ENCODE assay signal across 8 cellular contexts in genomic region chr17:77449908-77450741, GRCh38.
DNase-seq lines count a peak whose midpoint lies in the region; ATAC-seq and TF ChIP-seq lines count a peak whose summit lies in the region.

No MANE protein-coding gene starts in this region.

- H3K36me3 Mint-ChIP-seq in activated T-cell treated with anti-CD3 and anti-CD28 coated beads, Interleukin-2, amount 50 U/mL, for 24 hours (ENCODE audit: low read depth) = peaks cover 66% of the 10 kb centered on the region

- peak overlapping the region; percentile 96; the same call in 1 of the 2 replicates for H3K9ac ChIP-seq in HUES64 (ENCODE audit: low read depth, low read length)
- H3K9ac ChIP-seq in neural cell (ENCODE audit: low read length) = peak overlapping the region; percentile 95

- H3K9me2 ChIP-seq in neural cell (ENCODE audit: insufficient read depth, low read length) = no peaks in the 10 kb centered on the region

- peak overlapping the region; percentile 54 for H3K4me3 ChIP-seq in AG10803 (ENCODE audit: low read length)
- H3K4me3 ChIP-seq in HUES64 (ENCODE audit: low read length) = peak overlapping the region; percentile 74
- H3K4me3 ChIP-seq in fibroblast of pulmonary artery (replicated peaks; ENCODE audit: low read depth, low read length) = peak overlapping the region; percentile 56
- peak overlapping the region; percentile 74 for H3K4me3 ChIP-seq in neural cell (ENCODE audit: low read length)
- peak overlapping the region in 3 of 4 donors; percentile 42 to 57 (median 57) for H3K4me3 ChIP-seq in upper lobe of left lung

- H2AFZ ChIP-seq in neural cell (ENCODE audit: low read depth, low read length) = no peak overlapping the region

- ATAC-seq in upper lobe of left lung (ENCODE audit: low FRiP score in 2 of 2) (peak in 1 of 2 donors; percentile 63), HG02610 (IDR thresholded peaks at IDR 0.05; ENCODE audit: unreplicated experiment) (no peak)

- TF ChIP-seq EP300 in neural cell (conservative IDR thresholded peaks at IDR 0.05; ENCODE audit: poor library complexity, severe bottlenecking) (no peak), upper lobe of left lung (IDR thresholded peaks at IDR 0.05) (no peak)

- peak overlapping the region; percentile 97 for H3K27ac Mint-ChIP-seq in activated T-cell treated with anti-CD3 and anti-CD28 coated beads, Interleukin-2, amount 50 U/mL, for 24 hours

- H3K4me3 Mint-ChIP-seq in activated T-cell treated with anti-CD3 and anti-CD28 coated beads, Interleukin-2, amount 50 U/mL, for 24 hours = peak overlapping the region; percentile 98

- H3K9me3 Mint-ChIP-seq in activated T-cell treated with anti-CD3 and anti-CD28 coated beads, Interleukin-2, amount 50 U/mL, for 24 hours = no peaks in the 10 kb centered on the region

- WGBS in HUES64 = 29% methylated on average over 23 of the region's 23 CpGs
- 37 to 49% methylated on average over 6 to 22 of the region's 23 CpGs for WGBS in upper lobe of left lung, 2 donors

- TF ChIP-seq RAD21 in neural cell (conservative IDR thresholded peaks at IDR 0.05) = no peak

- H3K27ac ChIP-seq in HUES64 (ENCODE audit: low read depth, low read length) (peak overlapping the region; percentile 78), neural cell (ENCODE audit: low read length) (peak overlapping the region; percentile 98), upper lobe of left lung (peak overlapping the region; percentile 79 to 85 (median 82))

- TF ChIP-seq POLR2A in upper lobe of left lung (IDR thresholded peaks at IDR 0.05) = no peak

- H4K20me1 ChIP-seq in neural cell (ENCODE audit: insufficient read depth) = no peaks in the 10 kb centered on the region

- H3K4me1 ChIP-seq in HUES64 (ENCODE audit: insufficient read depth, low read length) = peaks cover 47% of the 10 kb centered on the region
- H3K4me1 ChIP-seq in upper lobe of left lung = peaks cover 73 to 82% (median 80%) of the 10 kb centered on the region in 4 donors

- no peaks in the 10 kb centered on the region for H3K27me3 Mint-ChIP-seq in activated T-cell treated with anti-CD3 and anti-CD28 coated beads, Interleukin-2, amount 50 U/mL, for 24 hours

- H3K27me3 ChIP-seq in HUES64 (ENCODE audit: insufficient read depth, low read length) (no peaks in the 10 kb centered on the region), neural cell (ENCODE audit: insufficient read depth, low read depth, low read length) (no peaks in the 10 kb centered on the region), upper lobe of left lung (no peaks in the 10 kb centered on the region)

- H3K79me2 ChIP-seq in neural cell (replicated peaks; ENCODE audit: insufficient read depth, low read length) = peaks cover 54% of the 10 kb centered on the region

- peak overlapping the region; percentile 79 for H3K4me2 ChIP-seq in neural cell (ENCODE audit: low read length)

- peaks cover 61% of the 10 kb centered on the region for H3K4me1 Mint-ChIP-seq in activated T-cell treated with anti-CD3 and anti-CD28 coated beads, Interleukin-2, amount 50 U/mL, for 24 hours (ENCODE audit: low read depth)

- TF ChIP-seq CTCF in AG10803 (conservative IDR thresholded peaks at IDR 0.05; ENCODE audit: low read length) = no peak
- no peak for TF ChIP-seq CTCF in fibroblast of pulmonary artery (IDR thresholded peaks at IDR 0.05; ENCODE audit: low read length, missing control alignments)
- TF ChIP-seq CTCF in neural cell (IDR thresholded peaks at IDR 0.05; ENCODE audit: poor library complexity, severe bottlenecking) = no peak
- TF ChIP-seq CTCF in upper lobe of left lung (IDR thresholded peaks at IDR 0.05) = no peak

- H3K36me3 ChIP-seq in HUES64 (ENCODE audit: insufficient read depth, low read length) (no peaks in the 10 kb centered on the region), neural cell (ENCODE audit: insufficient read depth, low read length) (peaks cover 5% of the 10 kb centered on the region), upper lobe of left lung (no peaks in the 10 kb centered on the region)

- DNase-seq in AG10803 (ENCODE audit: low read depth) (peak; percentile 62), fibroblast of pulmonary artery (ENCODE audit: low read depth) (peak; percentile 86), upper lobe of left lung (peak in 1 of 2 donors; percentile 87)
- DNase-seq in activated T-cell treated with anti-CD3 and anti-CD28 coated beads, Interleukin-2, amount 50 U/mL, for 24 hours = peak; percentile 87
- DNase-seq in NK-92 treated with Interleukin-12 subunit alpha and Interleukin-12 subunit beta, amount 100 ng/mL, for 24 hours (lab: John Stamatoyannopoulos, UW) = no peak

- no peaks in the 10 kb centered on the region for H3K9me3 ChIP-seq in HUES64 (ENCODE audit: insufficient read depth, low read depth, low read length)
- no peaks in the 10 kb centered on the region for H3K9me3 ChIP-seq in neural cell (ENCODE audit: low read length)
- H3K9me3 ChIP-seq in upper lobe of left lung = no peaks in the 10 kb centered on the region

- no peaks in the 10 kb centered on the region for H3F3A ChIP-seq in neural cell (ENCODE audit: insufficient read depth, low read length, poor library complexity, severe bottlenecking)

TF ChIP-seq in neural cell, 6 proteins besides CTCF, POLR2A, EP300 and RAD21:
- TF ChIP-seq SMC3 (conservative IDR thresholded peaks at IDR 0.05; ENCODE audit: poor library complexity) (no peak), POLR2AphosphoS5 (IDR thresholded peaks at IDR 0.05) (peak; percentile 31), TAF1 (IDR thresholded peaks at IDR 0.05; ENCODE audit: low read depth) (no peak)
